In the genomic region with DNA sequence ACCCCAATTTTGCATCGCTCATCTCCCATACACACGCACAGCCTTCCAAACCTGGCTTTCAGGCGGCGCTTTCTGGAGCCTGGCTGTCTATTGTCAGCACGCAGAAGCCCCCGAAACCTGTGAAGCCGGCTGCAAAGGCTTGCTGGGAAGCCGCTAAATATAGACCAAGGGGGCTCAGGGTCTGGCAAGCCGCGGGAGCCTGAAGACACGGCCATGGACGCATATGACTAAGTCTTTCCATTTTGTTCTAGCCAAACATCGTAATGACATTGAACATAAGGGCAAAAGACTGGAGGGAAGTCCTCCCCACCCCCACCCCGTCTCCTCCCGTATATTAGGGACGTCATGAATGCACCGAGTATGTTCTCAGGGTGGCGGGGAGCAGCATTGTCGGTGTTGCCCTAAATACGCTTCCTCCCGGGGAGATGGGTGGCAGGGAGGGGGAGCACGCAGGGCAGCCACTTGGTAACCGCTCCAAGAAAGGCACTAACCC, we compare ENCODE assay signal across 1 cellular context.
A peak's percentile ranks its signal among the peaks of the same experiment; 100 is the strongest.
TF ChIP-seq lines count a peak whose summit lies in the region.

No MANE protein-coding gene starts in this region.

TF ChIP-seq in H1, 55 proteins besides CTCF, POLR2A, EP300 and RAD21:
- TF ChIP-seq RNF2 (IDR thresholded peaks at IDR 0.05; ENCODE audit: borderline replicate concordance, low read depth, low read length, missing control alignments, poor library complexity, severe bottlenecking): peak; percentile 51
- TF ChIP-seq EZH2 (IDR thresholded peaks at IDR 0.05; ENCODE audit: low read depth, low read length, severe bottlenecking): peak; percentile 37
- peak; percentile 73 for TF ChIP-seq ASH2L (IDR thresholded peaks at IDR 0.05; ENCODE audit: low read length)
- TF ChIP-seq SIN3A (conservative IDR thresholded peaks at IDR 0.05 in 1 of 2, IDR thresholded peaks at IDR 0.05 in 1 of 2; ENCODE audit: low read depth in 1 of 2, low read length in 2 of 2): no peak
- peak; percentile 93 for TF ChIP-seq KDM4A (IDR thresholded peaks at IDR 0.05; ENCODE audit: low read depth, low read length, severe bottlenecking)
